ENCODE assay signal across 7 cellular contexts in genomic region chr22:37657590-37658132, GRCh38. TPM values are rescaled to one million over a fixed set of nuclear protein-coding genes. Genes with fewer than 3 reads are reported as not detected.
DNase-seq lines count a peak whose midpoint lies in the region; ATAC-seq and TF ChIP-seq lines count a peak whose summit lies in the region.

No MANE protein-coding gene starts in this region.

- no peaks in the 10 kb centered on the region for H3K9me3 ChIP-seq in PC-3 (ENCODE audit: low read length)
- no peaks in the 10 kb centered on the region for H3K9me3 ChIP-seq in endocrine pancreas (ENCODE audit: control insufficient read depth, low read length)
- H3K9me3 ChIP-seq in neuronal stem cell (replicated peaks in 1 of 2; ENCODE audit: control insufficient read depth in 2 of 2, insufficient read depth in 1 of 2, low read depth in 1 of 2, low read length in 2 of 2): no peaks in the 10 kb centered on the region

- peaks cover 36% of the 10 kb centered on the region for H3K79me2 ChIP-seq in PC-3 (ENCODE audit: low read length)

- H3K36me3 ChIP-seq in PC-3 (ENCODE audit: low read depth, low read length) (no peaks in the 10 kb centered on the region), endocrine pancreas (ENCODE audit: control insufficient read depth, insufficient read depth, low read length) (no peaks in the 10 kb centered on the region), neuronal stem cell (replicated peaks in 1 of 2; ENCODE audit: control insufficient read depth in 2 of 2, insufficient read depth in 2 of 2, low read length in 2 of 2) (peaks cover 4 to 31% of the 10 kb centered on the region in 2 donors)

- TSS peak; percentile 98 for BruUV-seq in PC-3 (replicated peaks; lab: Mats Ljungman, UMichigan)

- H2AK5ac ChIP-seq in neuronal stem cell (ENCODE audit: low read depth, low read length): peak overlapping the region; percentile 51

- peaks cover 19% of the 10 kb centered on the region for H4K20me1 ChIP-seq in PC-3 (ENCODE audit: low read length)

- H3K4ac ChIP-seq in neuronal stem cell (ENCODE audit: low read length): no peak overlapping the region

- WGBS in neuronal stem cell (ENCODE audit: extremely low coverage in 2 of 2, insufficient read length in 2 of 2, insufficient replicate concordance in 1 of 2), 2 donors: no CpG with 5 or more reads among the region's 6 CpGs

- POLR2A ChIA-PET in PC-3 (lab: Charles Lee; ENCODE audit: unreplicated experiment): interaction anchor here (0.5 to 1.3 kb wide), 6 partner anchors 18 to 162 kb away, joined by 3 to 14 read pairs (median 7); partner anchors contain the start of genes LGALS1 and NOL12

- H3K9ac ChIP-seq in PC-3 (ENCODE audit: low read length) (peak overlapping the region; percentile 46; the same call in 1 of the 2 replicates), endocrine pancreas (ENCODE audit: control insufficient read depth, insufficient read depth, low read length) (peak overlapping the region; percentile 48), neuronal stem cell (ENCODE audit: low read depth, low read length, poor library complexity) (no peak overlapping the region)

- CTCF ChIA-PET in PC-3 (lab: Charles Lee): interaction anchor here (0.9 to 1.6 kb wide), 2 partner anchors 14 to 24 kb away, joined by 3 to 8 read pairs; no protein-coding TSS in a partner anchor

- H3K4me1 ChIP-seq in PC-3 (ENCODE audit: insufficient read depth, low read length) (peaks cover 26% of the 10 kb centered on the region), endocrine pancreas (ENCODE audit: control insufficient read depth, insufficient read depth, low read length) (no peaks in the 10 kb centered on the region), neuronal stem cell (ENCODE audit: control insufficient read depth in 2 of 2, insufficient read depth in 1 of 2, low read depth in 1 of 2, low read length in 2 of 2) (peaks cover 11 to 16% of the 10 kb centered on the region in 2 donors)

- H3K23ac ChIP-seq in neuronal stem cell (ENCODE audit: low read depth, low read length, poor library complexity): no peak overlapping the region

- peaks cover 11% of the 10 kb centered on the region for H3K79me1 ChIP-seq in neuronal stem cell (ENCODE audit: low read depth, low read length)

- H3F3A ChIP-seq in PC-3 (ENCODE audit: low read length, unreplicated experiment): no peaks in the 10 kb centered on the region

- H3K4me2 ChIP-seq in PC-3 (ENCODE audit: low read length): peak overlapping the region; percentile 91
- peak overlapping the region; percentile 67 for H3K4me2 ChIP-seq in neuronal stem cell (ENCODE audit: insufficient read depth, low read length, poor library complexity, severe bottlenecking)

- no peaks in the 10 kb centered on the region for H3K27me3 ChIP-seq in PC-3 (ENCODE audit: low read length)
- no peaks in the 10 kb centered on the region for H3K27me3 ChIP-seq in endocrine pancreas (ENCODE audit: control insufficient read depth, insufficient read depth, low read length)
- no peaks in the 10 kb centered on the region for H3K27me3 ChIP-seq in neuronal stem cell (ENCODE audit: control insufficient read depth in 3 of 3, insufficient read depth in 3 of 3, low read depth in 1 of 3, low read length in 3 of 3)

- H3K27ac ChIP-seq in PC-3 (ENCODE audit: low read length): 0 out of 2 replicates have a peak overlapping the region, but pooled peaks have one; percentile 6
- H3K27ac ChIP-seq in neuronal stem cell (replicated peaks; ENCODE audit: low read length): peak overlapping the region; percentile 43

- in situ Hi-C loops in GM13977 (cut with MboI; ENCODE audit: low pct_unique_long_range_greater_than_20kb, low sequenced_read_pairs, unreplicated experiment): no loop called here

- TF ChIP-seq CTCF in GM13977 (IDR thresholded peaks at IDR 0.05; ENCODE audit: extremely low read depth, insufficient read depth, missing control alignments) (no peak), PC-3 (conservative IDR thresholded peaks at IDR 0.05; ENCODE audit: low read depth, low read length) (no peak)

- H2BK5ac ChIP-seq in neuronal stem cell (ENCODE audit: low read length): no peak overlapping the region

- H4K8ac ChIP-seq in neuronal stem cell (ENCODE audit: low read depth, low read length): no peak overlapping the region

- peak; percentile 12; the same call in 1 of the 2 replicates for ATAC-seq in PC-3

- DNase-seq in GM13977 (ENCODE audit: low spot score) (peak; percentile 50), PC-3 (peak; percentile 11), neuronal stem cell (ENCODE audit: low spot score) (no peak), middle frontal gyrus (ENCODE audit: extremely low spot score, low spot score) (no peak), mesenteric fat pad (ENCODE audit: low spot score) (no peak), NCI-H226 (no peak)

- no peak overlapping the region for H2BK12ac ChIP-seq in neuronal stem cell (ENCODE audit: low read length)

- peak overlapping the region; percentile 69 for H3K4me3 ChIP-seq in PC-3 (ENCODE audit: low read length)
- peak overlapping the region; percentile 48 for H3K4me3 ChIP-seq in endocrine pancreas (ENCODE audit: control insufficient read depth, insufficient read depth, low read length)
- H3K4me3 ChIP-seq in neuronal stem cell (ENCODE audit: low read length in 2 of 2): peak overlapping the region; percentile 52 to 71

- H3K9me2 ChIP-seq in PC-3 (replicated peaks; ENCODE audit: low read length): no peaks in the 10 kb centered on the region

- H3K18ac ChIP-seq in neuronal stem cell (ENCODE audit: low read length): no peak overlapping the region

- H3K14ac ChIP-seq in neuronal stem cell (ENCODE audit: low read length): no peak overlapping the region

- H4K91ac ChIP-seq in neuronal stem cell (ENCODE audit: low read depth, low read length, poor library complexity): no peak overlapping the region

- H2BK120ac ChIP-seq in neuronal stem cell (ENCODE audit: low read depth, low read length): no peak overlapping the region

- H2AFZ ChIP-seq in PC-3 (ENCODE audit: low read length) (peak overlapping the region; percentile 94), neuronal stem cell (ENCODE audit: low read length) (peak overlapping the region; percentile 74)

- intact Hi-C loops in PC-3 (cut with micrococcal nuclease): no loop called here

- H2BK15ac ChIP-seq in neuronal stem cell (ENCODE audit: low read length): no peak overlapping the region

RNA-seq across cellular contexts. Expression of gene PDXP, which starts 0.9 kb away (rescaled TPM):
- total RNA-seq in PC-3 (2014; rRNA removed): 36.9 and 51.3 TPM in 2 replicates
- polyA plus RNA-seq in neuronal stem cell (2013, experiment 1 of 2): 46.4 TPM
- polyA plus RNA-seq in neuronal stem cell (2013, experiment 2 of 2): 44.0 TPM
- 8.5 TPM for total RNA-seq in mesenteric fat pad

RNA-seq across cellular contexts. Expression of gene LGALS1, which starts 17.8 kb away (rescaled TPM):
- total RNA-seq in PC-3 (2014; rRNA removed): 1,612 and 2,325 TPM in 2 replicates
- polyA plus RNA-seq in neuronal stem cell (2013, experiment 1 of 2): 41.9 TPM
- 44.2 TPM for polyA plus RNA-seq in neuronal stem cell (2013, experiment 2 of 2)
- total RNA-seq in mesenteric fat pad: 1,964 TPM

RNA-seq across cellular contexts. Expression of gene SH3BP1, which starts 18.2 kb away (rescaled TPM):
- 18.0 and 23.2 TPM in 2 replicates for total RNA-seq in PC-3 (2014; rRNA removed)
- polyA plus RNA-seq in neuronal stem cell (2013, experiment 1 of 2): 14.6 TPM
- polyA plus RNA-seq in neuronal stem cell (2013, experiment 2 of 2): 14.3 TPM
- 15.0 TPM for total RNA-seq in mesenteric fat pad

RNA-seq across cellular contexts. Expression of gene NOL12, which starts 28.5 kb away (rescaled TPM):
- total RNA-seq in PC-3 (2014; rRNA removed) (32.9 and 45.4 TPM in 2 replicates), mesenteric fat pad (17.3 TPM)
- polyA plus RNA-seq in neuronal stem cell (2013, experiment 1 of 2): 22.6 TPM
- polyA plus RNA-seq in neuronal stem cell (2013, experiment 2 of 2): 19.5 TPM

RNA-seq across cellular contexts. Expression of gene TRIOBP, which starts 39.2 kb away (rescaled TPM):
- total RNA-seq in PC-3 (2014; rRNA removed) (64.5 and 74.8 TPM in 2 replicates), mesenteric fat pad (91.7 TPM)
- 17.8 TPM for polyA plus RNA-seq in neuronal stem cell (2013, experiment 1 of 2)
- polyA plus RNA-seq in neuronal stem cell (2013, experiment 2 of 2): 17.3 TPM

Comparison
In these comparisons a context has a peak if more than half of its experiments do, and no peak if none do; other contexts are left out.
1. DNase-seq: peak in GM13977 (single experiment) and PC-3 (single experiment); none in neuronal stem cell (single experiment), middle frontal gyrus (single experiment), mesenteric fat pad (single experiment) and NCI-H226 (single experiment).
2. Peak in every context shown above with its lines, with median percentiles within 50 percentile points of each other: H3K4me3 ChIP-seq.